Comparison of ENCODE assay signal across 17 cellular contexts in the genomic region with DNA sequence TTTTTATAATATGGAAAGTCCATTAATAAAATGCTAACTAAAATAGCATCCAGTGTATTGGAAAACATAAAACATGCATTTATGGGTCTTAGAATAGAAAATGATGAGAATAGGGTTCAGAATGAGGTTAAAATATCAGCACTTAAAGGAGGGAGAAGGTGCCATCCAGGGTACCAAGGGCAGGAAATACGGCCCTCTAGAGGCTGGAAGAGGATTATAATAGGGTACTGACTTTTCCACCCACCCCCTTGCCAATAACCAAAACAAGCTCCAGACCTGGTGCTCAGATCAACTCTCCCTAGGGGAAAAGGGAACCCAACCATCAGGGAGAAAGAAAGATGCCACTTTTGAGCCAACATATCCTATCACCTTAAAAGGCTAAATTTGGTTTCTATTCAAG. TPM values are rescaled to one million over a fixed set of nuclear protein-coding genes. Genes with fewer than 3 reads are reported as not detected.
DNase-seq lines count a peak whose midpoint lies in the region; ATAC-seq and TF ChIP-seq lines count a peak whose summit lies in the region.
"Had no signal": no experiment of that assay in that cellular context is flagged by ENCODE, and none has a peak within 500 bp of the region (broad histone marks: within the 10 kb centered on the region; RNA-seq: fewer than 3 reads in every experiment).

No MANE protein-coding gene starts in this region.

- H3K4me1 ChIP-seq in BLaER1 (peaks cover 84% of the 10 kb centered on the region), KMS-11 (ENCODE audit: low read depth, poor library complexity, severe bottlenecking) (no peaks in the 10 kb centered on the region)
- H3K4me1 ChIP-seq: Peyer's patch had no signal

- POLR2A ChIA-PET in WTC11 (lab: Charles Lee), result no interaction called here

- H3K27me3 Mint-ChIP-seq in WTC11 (ENCODE audit: low read depth) (no peaks in the 10 kb centered on the region), chondrocyte (ENCODE audit: low read depth) (peaks cover 9% of the 10 kb centered on the region)
- H3K27me3 Mint-ChIP-seq: T-cell had no signal

- no peak overlapping the region for H3K27ac ChIP-seq in BLaER1
- no peak overlapping the region for H3K27ac ChIP-seq in KMS-11
- H3K27ac ChIP-seq: Peyer's patch had no signal

- no peaks in the 10 kb centered on the region for H3K9me3 Mint-ChIP-seq in WTC11
- no peaks in the 10 kb centered on the region for H3K9me3 Mint-ChIP-seq in chondrocyte (ENCODE audit: low read depth)

- no peaks in the 10 kb centered on the region for H3K79me2 ChIP-seq in KMS-11 (ENCODE audit: insufficient read depth, low read depth)

- H3K36me3 ChIP-seq in BLaER1 (no peaks in the 10 kb centered on the region), KMS-11 (ENCODE audit: insufficient read depth) (no peaks in the 10 kb centered on the region)
- H3K36me3 ChIP-seq: Peyer's patch had no signal

- CTCF ChIA-PET in WTC11 (lab: Charles Lee), result interaction anchor here (0.6 to 1.9 kb wide), 15 partner anchors 10 to 242 kb away, joined by 3 to 11 read pairs (median 5); no protein-coding TSS in a partner anchor

- H3K9ac ChIP-seq in BLaER1 (no peak overlapping the region), KMS-11 (no peak overlapping the region)

- H3K27me3 ChIP-seq in BLaER1 (no peaks in the 10 kb centered on the region), KMS-11 (ENCODE audit: insufficient read depth, low read depth) (no peaks in the 10 kb centered on the region)
- H3K27me3 ChIP-seq: Peyer's patch had no signal

- TF ChIP-seq CTCF in KMS-11 (conservative IDR thresholded peaks at IDR 0.05; ENCODE audit: low read depth, low read length), result 0 out of 2 replicates have a peak, but pooled peaks have one; percentile 18
- no peak for TF ChIP-seq CTCF in WTC11 (IDR thresholded peaks at IDR 0.05)
- TF ChIP-seq CTCF in chondrocyte (IDR thresholded peaks at IDR 0.05), result no peak

- H4K20me1 ChIP-seq in BLaER1, result no peaks in the 10 kb centered on the region
- no peaks in the 10 kb centered on the region for H4K20me1 ChIP-seq in KMS-11 (ENCODE audit: insufficient read depth)

- no peak for DNase-seq in WTC11 (ENCODE audit: low spot score)
- DNase-seq in iPS-NIHi7 (ENCODE audit: extremely low spot score), result peak; percentile 44
- DNase-seq in chondrocyte (ENCODE audit: low spot score), result no peak
- no peak for DNase-seq in hepatic stellate cell (ENCODE audit: low spot score)
- DNase-seq in NCI-H446 treated with DMSO at 0.1 percent for 48 hours (lab: John Stamatoyannopoulos, UW), result no peak
- DNase-seq in T-helper 1 cell, result no peak
- DNase-seq: HCEC 1CT, KG1, NCI-H1694, NCI-H2081 treated with DMSO at 0.1 percent for 48 hours, NCI-H446, Peyer's patch, T-cell had no signal

- H3K4me3 Mint-ChIP-seq in WTC11 (no peak overlapping the region), chondrocyte (ENCODE audit: unreplicated experiment) (no peak overlapping the region)
- H3K4me3 Mint-ChIP-seq: CD14-positive monocyte, T-cell had no signal

- H3K36me3 Mint-ChIP-seq in WTC11 (no peaks in the 10 kb centered on the region), chondrocyte (ENCODE audit: low read depth) (no peaks in the 10 kb centered on the region)
- H3K36me3 Mint-ChIP-seq: CD14-positive monocyte, T-cell had no signal

- H2AFZ ChIP-seq in KMS-11 (ENCODE audit: low read depth), result no peak overlapping the region

- peaks cover 11% of the 10 kb centered on the region for H3K4me1 Mint-ChIP-seq in WTC11
- H3K4me1 Mint-ChIP-seq in chondrocyte (ENCODE audit: low read depth), result no peaks in the 10 kb centered on the region
- H3K4me1 Mint-ChIP-seq: CD14-positive monocyte, T-cell had no signal

- no peaks in the 10 kb centered on the region for H3K9me3 ChIP-seq in BLaER1
- H3K9me3 ChIP-seq: Peyer's patch had no signal

- peak; percentile 81 for ATAC-seq in WTC11
- ATAC-seq: SK-N-SH treated with all-trans-retinoic acid at 6 μM for 48 hours, T-cell had no signal

- H3K4me3 ChIP-seq in BLaER1, result no peak overlapping the region
- H3K4me3 ChIP-seq in KMS-11 (IDR thresholded peaks at IDR 0.05; ENCODE audit: insufficient read depth, low read depth, low read length), result no peak overlapping the region
- H3K4me3 ChIP-seq: Peyer's patch had no signal

- H3K27ac Mint-ChIP-seq in WTC11 (no peak overlapping the region), chondrocyte (ENCODE audit: unreplicated experiment) (no peak overlapping the region)
- H3K27ac Mint-ChIP-seq: T-cell had no signal

- H3K4me2 ChIP-seq in BLaER1 (peak overlapping the region; percentile 74), KMS-11 (no peak overlapping the region)

TF ChIP-seq in WTC11, 78 proteins besides CTCF, POLR2A, EP300 and RAD21 (continues in another document):
- TF ChIP-seq JUN (CRISPR knock-in tag; IDR thresholded peaks at IDR 0.05), result no peak
- TF ChIP-seq, protein P1, sequence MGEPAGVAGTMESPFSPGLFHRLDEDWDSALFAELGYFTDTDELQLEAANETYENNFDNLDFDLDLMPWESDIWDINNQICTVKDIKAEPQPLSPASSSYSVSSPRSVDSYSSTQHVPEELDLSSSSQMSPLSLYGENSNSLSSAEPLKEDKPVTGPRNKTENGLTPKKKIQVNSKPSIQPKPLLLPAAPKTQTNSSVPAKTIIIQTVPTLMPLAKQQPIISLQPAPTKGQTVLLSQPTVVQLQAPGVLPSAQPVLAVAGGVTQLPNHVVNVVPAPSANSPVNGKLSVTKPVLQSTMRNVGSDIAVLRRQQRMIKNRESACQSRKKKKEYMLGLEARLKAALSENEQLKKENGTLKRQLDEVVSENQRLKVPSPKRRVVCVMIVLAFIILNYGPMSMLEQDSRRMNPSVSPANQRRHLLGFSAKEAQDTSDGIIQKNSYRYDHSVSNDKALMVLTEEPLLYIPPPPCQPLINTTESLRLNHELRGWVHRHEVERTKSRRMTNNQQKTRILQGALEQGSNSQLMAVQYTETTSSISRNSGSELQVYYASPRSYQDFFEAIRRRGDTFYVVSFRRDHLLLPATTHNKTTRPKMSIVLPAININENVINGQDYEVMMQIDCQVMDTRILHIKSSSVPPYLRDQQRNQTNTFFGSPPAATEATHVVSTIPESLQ (CRISPR knock-in tag; IDR thresholded peaks at IDR 0.05), result no peak
- no peak for TF ChIP-seq ZNF121 (CRISPR knock-in tag; IDR thresholded peaks at IDR 0.05)
- TF ChIP-seq, protein P2, sequence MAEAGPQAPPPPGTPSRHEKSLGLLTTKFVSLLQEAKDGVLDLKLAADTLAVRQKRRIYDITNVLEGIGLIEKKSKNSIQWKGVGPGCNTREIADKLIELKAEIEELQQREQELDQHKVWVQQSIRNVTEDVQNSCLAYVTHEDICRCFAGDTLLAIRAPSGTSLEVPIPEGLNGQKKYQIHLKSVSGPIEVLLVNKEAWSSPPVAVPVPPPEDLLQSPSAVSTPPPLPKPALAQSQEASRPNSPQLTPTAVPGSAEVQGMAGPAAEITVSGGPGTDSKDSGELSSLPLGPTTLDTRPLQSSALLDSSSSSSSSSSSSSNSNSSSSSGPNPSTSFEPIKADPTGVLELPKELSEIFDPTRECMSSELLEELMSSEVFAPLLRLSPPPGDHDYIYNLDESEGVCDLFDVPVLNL (CRISPR knock-in tag; IDR thresholded peaks at IDR 0.05; ENCODE audit: borderline replicate concordance, low read depth), result no peak
- no peak for TF ChIP-seq TEAD1 (CRISPR knock-in tag; IDR thresholded peaks at IDR 0.05)
- TF ChIP-seq, protein P3, sequence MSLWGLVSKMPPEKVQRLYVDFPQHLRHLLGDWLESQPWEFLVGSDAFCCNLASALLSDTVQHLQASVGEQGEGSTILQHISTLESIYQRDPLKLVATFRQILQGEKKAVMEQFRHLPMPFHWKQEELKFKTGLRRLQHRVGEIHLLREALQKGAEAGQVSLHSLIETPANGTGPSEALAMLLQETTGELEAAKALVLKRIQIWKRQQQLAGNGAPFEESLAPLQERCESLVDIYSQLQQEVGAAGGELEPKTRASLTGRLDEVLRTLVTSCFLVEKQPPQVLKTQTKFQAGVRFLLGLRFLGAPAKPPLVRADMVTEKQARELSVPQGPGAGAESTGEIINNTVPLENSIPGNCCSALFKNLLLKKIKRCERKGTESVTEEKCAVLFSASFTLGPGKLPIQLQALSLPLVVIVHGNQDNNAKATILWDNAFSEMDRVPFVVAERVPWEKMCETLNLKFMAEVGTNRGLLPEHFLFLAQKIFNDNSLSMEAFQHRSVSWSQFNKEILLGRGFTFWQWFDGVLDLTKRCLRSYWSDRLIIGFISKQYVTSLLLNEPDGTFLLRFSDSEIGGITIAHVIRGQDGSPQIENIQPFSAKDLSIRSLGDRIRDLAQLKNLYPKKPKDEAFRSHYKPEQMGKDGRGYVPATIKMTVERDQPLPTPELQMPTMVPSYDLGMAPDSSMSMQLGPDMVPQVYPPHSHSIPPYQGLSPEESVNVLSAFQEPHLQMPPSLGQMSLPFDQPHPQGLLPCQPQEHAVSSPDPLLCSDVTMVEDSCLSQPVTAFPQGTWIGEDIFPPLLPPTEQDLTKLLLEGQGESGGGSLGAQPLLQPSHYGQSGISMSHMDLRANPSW (CRISPR knock-in tag; conservative IDR thresholded peaks at IDR 0.05; ENCODE audit: low read depth), result no peak
- TF ChIP-seq ZNF138 (CRISPR knock-in tag; conservative IDR thresholded peaks at IDR 0.05), result no peak
- TF ChIP-seq, protein P4, sequence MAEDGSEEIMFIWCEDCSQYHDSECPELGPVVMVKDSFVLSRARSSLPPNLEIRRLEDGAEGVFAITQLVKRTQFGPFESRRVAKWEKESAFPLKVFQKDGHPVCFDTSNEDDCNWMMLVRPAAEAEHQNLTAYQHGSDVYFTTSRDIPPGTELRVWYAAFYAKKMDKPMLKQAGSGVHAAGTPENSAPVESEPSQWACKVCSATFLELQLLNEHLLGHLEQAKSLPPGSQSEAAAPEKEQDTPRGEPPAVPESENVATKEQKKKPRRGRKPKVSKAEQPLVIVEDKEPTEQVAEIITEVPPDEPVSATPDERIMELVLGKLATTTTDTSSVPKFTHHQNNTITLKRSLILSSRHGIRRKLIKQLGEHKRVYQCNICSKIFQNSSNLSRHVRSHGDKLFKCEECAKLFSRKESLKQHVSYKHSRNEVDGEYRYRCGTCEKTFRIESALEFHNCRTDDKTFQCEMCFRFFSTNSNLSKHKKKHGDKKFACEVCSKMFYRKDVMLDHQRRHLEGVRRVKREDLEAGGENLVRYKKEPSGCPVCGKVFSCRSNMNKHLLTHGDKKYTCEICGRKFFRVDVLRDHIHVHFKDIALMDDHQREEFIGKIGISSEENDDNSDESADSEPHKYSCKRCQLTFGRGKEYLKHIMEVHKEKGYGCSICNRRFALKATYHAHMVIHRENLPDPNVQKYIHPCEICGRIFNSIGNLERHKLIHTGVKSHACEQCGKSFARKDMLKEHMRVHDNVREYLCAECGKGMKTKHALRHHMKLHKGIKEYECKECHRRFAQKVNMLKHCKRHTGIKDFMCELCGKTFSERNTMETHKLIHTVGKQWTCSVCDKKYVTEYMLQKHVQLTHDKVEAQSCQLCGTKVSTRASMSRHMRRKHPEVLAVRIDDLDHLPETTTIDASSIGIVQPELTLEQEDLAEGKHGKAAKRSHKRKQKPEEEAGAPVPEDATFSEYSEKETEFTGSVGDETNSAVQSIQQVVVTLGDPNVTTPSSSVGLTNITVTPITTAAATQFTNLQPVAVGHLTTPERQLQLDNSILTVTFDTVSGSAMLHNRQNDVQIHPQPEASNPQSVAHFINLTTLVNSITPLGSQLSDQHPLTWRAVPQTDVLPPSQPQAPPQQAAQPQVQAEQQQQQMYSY (CRISPR knock-in tag; IDR thresholded peaks at IDR 0.05), result no peak

RNA-seq across cellular contexts. Expression of a gene that starts 26.7 kb away (rescaled TPM):
- total RNA-seq in WTC11 (2021), result 3.4 to 5.0 TPM (median 4.7 TPM) in 3 replicates
- total RNA-seq in chondrocyte, result not detected in 3 replicates

RNA-seq across cellular contexts. Expression of a gene that starts 32.9 kb away (rescaled TPM):
- total RNA-seq in WTC11 (2021) (0.24 to 0.41 TPM (median 0.34 TPM) in 3 replicates), chondrocyte (not detected in 3 replicates)
- total RNA-seq: Peyer's patch had no signal
